ENCODE assay signal across 5 cellular contexts in the genomic region with DNA sequence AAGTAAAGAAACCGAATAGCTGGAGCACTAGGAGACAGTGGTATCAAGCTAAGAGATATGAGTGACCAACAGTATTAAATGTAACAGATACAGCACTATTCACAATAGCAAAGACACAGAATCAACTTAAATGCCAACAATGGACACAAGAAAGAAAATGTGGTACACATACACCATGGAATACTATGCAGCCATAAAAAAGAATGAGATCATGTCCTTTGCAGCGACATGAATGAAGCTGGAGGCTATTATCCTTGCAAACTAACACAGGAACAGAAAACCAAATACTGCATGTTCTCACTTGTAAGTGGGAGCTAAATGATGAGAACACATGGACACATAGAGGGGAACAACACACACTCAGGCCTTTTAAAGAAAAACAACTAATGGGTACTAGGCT. TPM values are rescaled to one million over a fixed set of nuclear protein-coding genes. Genes with fewer than 3 reads are reported as not detected.
DNase-seq lines count a peak whose midpoint lies in the region; ATAC-seq, FAIRE-seq and TF ChIP-seq lines count a peak whose summit lies in the region.
"Not testable (repeated sequence)": the region's sequence is repeated elsewhere in the genome, so short reads cannot be mapped to it uniquely, and the experiment has no call there.

No MANE protein-coding gene starts in this region.

- H3K9me2 ChIP-seq in HCT116 (ENCODE audit: insufficient read depth); OCI-LY7 (ENCODE audit: insufficient read depth, low read length): not testable (repeated sequence)

- H3K79me2 ChIP-seq in HCT116 (ENCODE audit: insufficient read depth, low read length) (peaks cover 94% of the 10 kb centered on the region), OCI-LY7 (ENCODE audit: insufficient read depth, low read depth, low read length) (peaks cover 47% of the 10 kb centered on the region), HepG2 (ENCODE audit: insufficient read depth, low read length) (peaks cover 11% of the 10 kb centered on the region)

- not testable (repeated sequence) for H3K9me3 Mint-ChIP-seq in activated naive CD8-positive, alpha-beta T cell treated with anti-CD3 and anti-CD28 coated beads, Interleukin-2, amount 10 ng/mL, durations not matched to agents 7 days and 5 days

- TF ChIP-seq EP300 in HepG2 (IDR thresholded peaks at IDR 0.05; ENCODE audit: low read depth in 2 of 2, low read length in 2 of 2); HepG2 (CRISPR knock-in tag; IDR thresholded peaks at IDR 0.05; ENCODE audit: borderline replicate concordance): not testable (repeated sequence)

- CTCF ChIA-PET in HCT116 (lab: Charles Lee); OCI-LY7 (lab: Charles Lee; ENCODE audit: unreplicated experiment); HepG2 (lab: Yijun Ruan, JAX; ENCODE audit: low intra/inter-chr PET ratio, low total read pairs): not testable (repeated sequence)

- TF ChIP-seq CTCF in HCT116 (IDR thresholded peaks at IDR 0.05 in 2 of 3, conservative IDR thresholded peaks at IDR 0.05 in 1 of 3; ENCODE audit: borderline replicate concordance in 1 of 3, insufficient read depth in 1 of 3, low read depth in 2 of 3, low read length in 2 of 3); OCI-LY7 (conservative IDR thresholded peaks at IDR 0.05; ENCODE audit: low read length); HepG2 (CRISPR knock-in tag; IDR thresholded peaks at IDR 0.05): not testable (repeated sequence)

- H3K36me3 ChIP-seq in HCT116 (ENCODE audit: control insufficient read depth in 1 of 2, insufficient read depth in 2 of 2, low read length in 2 of 2) (peaks cover 50 to 76% of the 10 kb centered on the region in 2 experiments), OCI-LY7 (ENCODE audit: insufficient read depth, low read length) (peaks cover 100% of the 10 kb centered on the region), HepG2 (replicated peaks in 1 of 2; ENCODE audit: control insufficient read depth in 1 of 2, insufficient read depth in 2 of 2, low read length in 2 of 2) (peaks cover 32 to 83% of the 10 kb centered on the region in 2 experiments)

- POLR2A ChIA-PET in HCT116 (lab: Charles Lee); OCI-LY7 (lab: Charles Lee); activated naive CD8-positive, alpha-beta T cell treated with anti-CD3 and anti-CD28 coated beads, Interleukin-2, amount 10 ng/mL, durations not matched to agents 7 days and 5 days (lab: Charles Lee); HepG2 (lab: Yijun Ruan, JAX): not testable (repeated sequence)

- 96% methylated on average over 2 of the region's 2 CpGs for WGBS in HepG2 (ENCODE audit: low lambda C conversion rate)

- not testable (repeated sequence) for H2AFZ ChIP-seq in HCT116 (ENCODE audit: low read depth, low read length, poor library complexity, severe bottlenecking); OCI-LY7 (ENCODE audit: low read length); HepG2 (ENCODE audit: low read length)

- H3K27ac Mint-ChIP-seq in activated naive CD8-positive, alpha-beta T cell treated with anti-CD3 and anti-CD28 coated beads, Interleukin-2, amount 10 ng/mL, durations not matched to agents 7 days and 5 days = peak overlapping the region; percentile 26

- peaks cover 51% of the 10 kb centered on the region for H3K36me3 Mint-ChIP-seq in activated naive CD8-positive, alpha-beta T cell treated with anti-CD3 and anti-CD28 coated beads, Interleukin-2, amount 10 ng/mL, durations not matched to agents 7 days and 5 days

- H4K20me1 ChIP-seq in HCT116 (ENCODE audit: insufficient read depth); OCI-LY7 (ENCODE audit: insufficient read depth, low read length); HepG2 (ENCODE audit: insufficient read depth, low read length): not testable (repeated sequence)

- BruUV-seq in HCT116 (replicated peaks; lab: Mats Ljungman, UMichigan) (TSS peak; percentile 12), OCI-LY7 (replicated peaks; lab: Mats Ljungman, UMichigan) (TSS peak; percentile 49), HepG2 (replicated peaks; lab: Mats Ljungman, UMichigan) (TSS peak; percentile 25)

- H3K9me3 ChIP-seq in HCT116 (ENCODE audit: control insufficient read depth in 1 of 2, insufficient read depth in 1 of 2, low read depth in 1 of 2, low read length in 2 of 2); OCI-LY7 (ENCODE audit: low read length); HepG2 (ENCODE audit: low read length): not testable (repeated sequence)

- H3K4me1 ChIP-seq in HCT116 (ENCODE audit: control insufficient read depth in 1 of 2, insufficient read depth in 2 of 2, low read length in 2 of 2); OCI-LY7 (ENCODE audit: insufficient read depth, low read length, poor library complexity, severe bottlenecking); HepG2 (ENCODE audit: insufficient read depth, low read length): not testable (repeated sequence)

- RAD21 ChIA-PET in HCT116 (lab: Charles Lee; ENCODE audit: low non-redundant PET in 1 of 2, low total read pairs in 2 of 2, uncharacterized antibody in 2 of 2, unreplicated experiment in 2 of 2) = not testable (repeated sequence)

- not testable (repeated sequence) for ATAC-seq in HCT116; SK-N-SH treated with all-trans-retinoic acid at 6 μM for 48 hours; activated naive CD8-positive, alpha-beta T cell treated with anti-CD3 and anti-CD28 coated beads, Interleukin-2, amount 10 ng/mL, durations not matched to agents 7 days and 5 days (ENCODE audit: low read depth); HepG2

- H3K27me3 ChIP-seq in HCT116 (ENCODE audit: insufficient read depth, low read length); HepG2 (ENCODE audit: control insufficient read depth in 1 of 2, insufficient read depth in 2 of 2, low read length in 2 of 2): not testable (repeated sequence)

- not testable (repeated sequence) for H3K4me1 Mint-ChIP-seq in activated naive CD8-positive, alpha-beta T cell treated with anti-CD3 and anti-CD28 coated beads, Interleukin-2, amount 10 ng/mL, durations not matched to agents 7 days and 5 days

- H3K9ac ChIP-seq in HCT116 (ENCODE audit: low read length); HepG2 (ENCODE audit: insufficient read depth, low read depth, low read length): not testable (repeated sequence)

- H3K4me2 ChIP-seq in HCT116 (ENCODE audit: low read length); OCI-LY7 (ENCODE audit: low read length); HepG2 (ENCODE audit: low read depth, low read length): not testable (repeated sequence)

- DNase-seq in HCT116 (ENCODE audit: low read depth, low spot score); OCI-LY7 (ENCODE audit: low spot score); activated naive CD8-positive, alpha-beta T cell treated with anti-CD3 and anti-CD28 coated beads, Interleukin-2, amount 10 ng/mL, durations not matched to agents 7 days and 5 days; HepG2 (ENCODE audit: low spot score): not testable (repeated sequence)

- intact Hi-C loops in HCT116 (cut with micrococcal nuclease); OCI-LY7 (cut with micrococcal nuclease; ENCODE audit: unreplicated experiment); HepG2 (cut with micrococcal nuclease; ENCODE audit: unreplicated experiment): not testable (repeated sequence)

- not testable (repeated sequence) for FAIRE-seq in HepG2 (lab: Jason Lieb, UNC)

- H3K4me3 Mint-ChIP-seq in activated naive CD8-positive, alpha-beta T cell treated with anti-CD3 and anti-CD28 coated beads, Interleukin-2, amount 10 ng/mL, durations not matched to agents 7 days and 5 days = not testable (repeated sequence)

- in situ Hi-C loops in HepG2 (cut with HindIII; ENCODE audit: extremely low pct_ligation_motif_present, low pct_unique_long_range_greater_than_20kb) = loop anchor here (5.0 kb wide), 1 partner anchor 33 kb away; no protein-coding TSS in a partner anchor

- H3K27me3 Mint-ChIP-seq in activated naive CD8-positive, alpha-beta T cell treated with anti-CD3 and anti-CD28 coated beads, Interleukin-2, amount 10 ng/mL, durations not matched to agents 7 days and 5 days = not testable (repeated sequence)

- not testable (repeated sequence) for TF ChIP-seq RAD21 in HCT116 (IDR thresholded peaks at IDR 0.05; ENCODE audit: low read depth); HepG2 (CRISPR knock-in tag; IDR thresholded peaks at IDR 0.05)

- not testable (repeated sequence) for H3K4me3 ChIP-seq in HCT116 (replicated peaks in 1 of 2; ENCODE audit: low read depth in 1 of 2, low read length in 2 of 2); OCI-LY7 (ENCODE audit: low read depth, low read length, poor library complexity, severe bottlenecking); HepG2 (replicated peaks in 1 of 3; ENCODE audit: insufficient read depth in 1 of 3, low read depth in 2 of 3, low read length in 3 of 3)

- not testable (repeated sequence) for TF ChIP-seq POLR2A in HCT116 (IDR thresholded peaks at IDR 0.05; ENCODE audit: borderline replicate concordance, extremely low read depth, insufficient read depth, insufficient read length); HepG2 (IDR thresholded peaks at IDR 0.05; ENCODE audit: insufficient read depth in 1 of 2, low read depth in 2 of 2, low read length in 2 of 2)

- not testable (repeated sequence) for H3K27ac ChIP-seq in HCT116 (ENCODE audit: low read depth, low read length); OCI-LY7 (ENCODE audit: low read depth, low read length, poor library complexity, severe bottlenecking); HepG2 (ENCODE audit: extremely low read length, insufficient read depth, low read length)

RNA-seq across cellular contexts. Expression of a gene that starts 26.6 kb away (rescaled TPM):
- total RNA-seq in HCT116 (2021; ENCODE audit: unreplicated experiment) (81.1 TPM), OCI-LY7 (2022) (109 and 117 TPM in 2 replicates), HepG2 (2016; rRNA removed; fragmentation: Illumina TruSeq; extraction: Trizol) (69.4 and 93.4 TPM in 2 replicates)
- polyA plus RNA-seq in HCT116 (2012) = 29.6 and 37.7 TPM in 2 replicates
- 77.8 and 86.8 TPM in 2 replicates for total RNA-seq in OCI-LY7 (2014; rRNA removed; shearing (Covaris generic))
- total RNA-seq in activated naive CD8-positive, alpha-beta T cell treated with anti-CD3 and anti-CD28 coated beads, Interleukin-2, amount 10 ng/mL, durations not matched to agents 7 days and 5 days = 10 to 100 TPM; 90.5 to 93.0 TPM
- total RNA-seq in HepG2 (2016; cell fraction: cytosol; rRNA removed; fragmentation: Illumina TruSeq; extraction: Trizol; ENCODE audit: low read depth) = 29.9 and 35.0 TPM in 2 replicates
- 68.0 and 83.9 TPM in 2 replicates for total RNA-seq in HepG2 (2016; cell fraction: insoluble cytoplasmic fraction; rRNA removed; fragmentation: Illumina TruSeq; extraction: Trizol)
- total RNA-seq in HepG2 (2016; cell fraction: membrane; rRNA removed; fragmentation: Illumina TruSeq; extraction: Trizol) = 26.8 and 29.8 TPM in 2 replicates
- total RNA-seq in HepG2 (2016; cell fraction: nucleus; rRNA removed; fragmentation: Illumina TruSeq; extraction: Trizol) = 55.8 and 62.8 TPM in 2 replicates
- polyA plus RNA-seq in HepG2 (2011; rRNA removed) = 16.0 and 18.6 TPM in 2 replicates
- polyA plus RNA-seq in HepG2 (2011; cell fraction: cytosol; rRNA removed) = 11.7 and 16.5 TPM in 2 replicates
- 12.5 and 14.6 TPM in 2 replicates for polyA plus RNA-seq in HepG2 (2011; cell fraction: nucleus; rRNA removed)
- polyA plus RNA-seq in HepG2 (2012) = 30.4 and 30.5 TPM in 2 replicates
- polyA plus RNA-seq in HepG2 (2016; cell fraction: cytosol; fragmentation: Illumina TruSeq; extraction: Trizol; ENCODE audit: low read depth) = 2.1 and 2.4 TPM in 2 replicates
- polyA plus RNA-seq in HepG2 (2016; cell fraction: insoluble cytoplasmic fraction; fragmentation: Illumina TruSeq; extraction: Trizol; ENCODE audit: low read depth) = 54.0 and 59.8 TPM in 2 replicates
- 6.2 and 7.3 TPM in 2 replicates for polyA plus RNA-seq in HepG2 (2016; cell fraction: membrane; fragmentation: Illumina TruSeq; extraction: Trizol; ENCODE audit: low read depth)
- polyA plus RNA-seq in HepG2 (2016; cell fraction: nucleus; fragmentation: Illumina TruSeq; extraction: Trizol; ENCODE audit: insufficient read depth, low read depth) = 62.5 and 70.0 TPM in 2 replicates
- 27.5 and 49.4 TPM in 2 replicates for polyA minus RNA-seq in HepG2 (2011; rRNA and poly(A)+ RNA removed; ENCODE audit: low replicate concordance)
- 27.1 and 30.7 TPM in 2 replicates for polyA minus RNA-seq in HepG2 (2011; cell fraction: cytosol; rRNA and poly(A)+ RNA removed)
- 31.3 and 44.1 TPM in 2 replicates for polyA minus RNA-seq in HepG2 (2011; cell fraction: nucleus; rRNA and poly(A)+ RNA removed)
